28 cellular contexts compared by ENCODE assay signal in the genomic region with DNA sequence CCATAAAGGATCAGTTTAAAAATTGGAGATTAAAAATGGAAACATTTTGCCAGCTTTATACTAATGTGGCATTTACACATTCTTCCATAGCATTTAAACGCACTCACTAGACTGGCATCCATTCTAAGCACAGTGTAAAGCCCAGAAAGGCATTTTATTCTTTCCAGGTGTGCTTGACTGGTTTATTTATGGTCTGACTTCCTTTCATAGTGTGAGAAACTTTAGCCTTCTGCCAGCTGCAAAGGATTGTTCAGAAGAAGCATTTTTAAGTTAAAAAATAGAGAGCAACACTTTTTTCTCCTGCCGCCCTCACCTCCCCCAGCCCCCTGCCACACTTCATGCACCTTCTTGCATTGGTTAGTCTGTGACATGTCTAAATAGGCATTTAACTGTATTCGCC.
"Had no signal": no experiment of that assay in that cellular context is flagged by ENCODE, and none has a peak within 500 bp of the region (broad histone marks: within the 10 kb centered on the region; RNA-seq: fewer than 3 reads in every experiment).

No MANE protein-coding gene starts in this region.

- H3K4me1 ChIP-seq: pancreas, psoas muscle, right lobe of liver, sigmoid colon, suprapubic skin, testis, tibial artery, upper lobe of right lung, uterus had no signal

- DNase-seq: naive B cell; naive thymus-derived CD8-positive, alpha-beta T cell; nucleus accumbens; pancreas; psoas muscle; right cardiac atrium; right lobe of liver; sigmoid colon; small intestine; stimulated activated CD4-positive, alpha-beta T cell treated with anti-CD3 and anti-CD28 coated beads, Interleukin-15, amount 100 ng/mL, for 24 hours; stimulated activated CD4-positive, alpha-beta T cell treated with anti-CD3 and anti-CD28 coated beads, Interleukin-2, amount 100 ng/mL, for 24 hours; stimulated activated CD4-positive, alpha-beta T cell treated with anti-CD3 and anti-CD28 coated beads, Interleukin-4, amount 100 ng/mL, for 1 hour; stimulated activated CD4-positive, alpha-beta T cell treated with anti-CD3 and anti-CD28 coated beads, Interleukin-4, amount 100 ng/mL, for 4 hours; stimulated activated CD8-positive, alpha-beta memory T cell treated with anti-CD3 and anti-CD28 coated beads, Interleukin-4, amount 100 ng/mL, for 48 hours; stimulated activated naive CD4-positive, alpha-beta T cell; stimulated activated naive CD8-positive, alpha-beta T cell treated with anti-CD3 and anti-CD28 coated beads, Interleukin-15, amount 100 ng/mL, for 72 hours; stimulated activated naive CD8-positive, alpha-beta T cell treated with anti-CD3 and anti-CD28 coated beads, Interleukin-15, Interleukin-2, amounts not matched to agents 100 U/mL and 50 U/mL, for 24 hours; substantia nigra; testis; tibial artery; transverse colon; upper lobe of right lung; uterus had no signal

- H3K27me3 Mint-ChIP-seq: stimulated activated memory B cell treated with anti-CD40 and anti-IgM and Interleukin-4, amounts not matched to agents 10 μg/mL and 1 μg/mL and 100 μg/mL, for 72 hours; stimulated activated naive CD8-positive, alpha-beta T cell treated with anti-CD3 and anti-CD28 coated beads, Interleukin-15, amount 100 ng/mL, for 72 hours had no signal

- H3K9me3 ChIP-seq: neutrophil, pancreas, psoas muscle, right lobe of liver, sigmoid colon, suprapubic skin, testis, tibial artery, transverse colon, upper lobe of right lung, uterus had no signal

- H3K27me3 ChIP-seq: pancreas, right lobe of liver, sigmoid colon, testis, tibial artery, transverse colon, upper lobe of right lung had no signal

- H3K27ac ChIP-seq: neutrophil, pancreas, psoas muscle, right lobe of liver, sigmoid colon, suprapubic skin, testis, tibial artery, transverse colon, upper lobe of right lung, uterus had no signal

- H3K4me3 Mint-ChIP-seq: naive thymus-derived CD8-positive, alpha-beta T cell; natural killer cell treated with Interleukin-12 subunit alpha and Interleukin-12 subunit beta and Interleukin-15 and Interleukin-18, amount 100 ng/mL, for 72 hours; stimulated activated memory B cell treated with anti-CD40 and anti-IgM and Interleukin-4, amounts not matched to agents 10 μg/mL and 1 μg/mL and 100 μg/mL, for 72 hours; stimulated activated naive CD8-positive, alpha-beta T cell treated with anti-CD3 and anti-CD28 coated beads, Interleukin-15, amount 100 ng/mL, for 72 hours had no signal

- H3K36me3 Mint-ChIP-seq: naive B cell; naive thymus-derived CD8-positive, alpha-beta T cell; natural killer cell treated with Interleukin-12 subunit alpha and Interleukin-12 subunit beta and Interleukin-15 and Interleukin-18, amount 100 ng/mL, for 72 hours; stimulated activated memory B cell treated with anti-CD40 and anti-IgM and Interleukin-4, amounts not matched to agents 10 μg/mL and 1 μg/mL and 100 μg/mL, for 72 hours; type B pancreatic cell had no signal

- H3K4me1 Mint-ChIP-seq: naive B cell; naive thymus-derived CD8-positive, alpha-beta T cell; stimulated activated memory B cell treated with anti-CD40 and anti-IgM and Interleukin-4, amounts not matched to agents 10 μg/mL and 1 μg/mL and 100 μg/mL, for 72 hours; stimulated activated naive CD8-positive, alpha-beta T cell treated with anti-CD3 and anti-CD28 coated beads, Interleukin-15, amount 100 ng/mL, for 72 hours had no signal

- H3K36me3 ChIP-seq: neutrophil, pancreas, right lobe of liver, sigmoid colon, suprapubic skin, tibial artery, transverse colon, upper lobe of right lung, uterus had no signal

- H3K27ac Mint-ChIP-seq: naive thymus-derived CD8-positive, alpha-beta T cell; natural killer cell treated with Interleukin-12 subunit alpha and Interleukin-12 subunit beta and Interleukin-15 and Interleukin-18, amount 100 ng/mL, for 72 hours; stimulated activated memory B cell treated with anti-CD40 and anti-IgM and Interleukin-4, amounts not matched to agents 10 μg/mL and 1 μg/mL and 100 μg/mL, for 72 hours; stimulated activated naive CD8-positive, alpha-beta T cell treated with anti-CD3 and anti-CD28 coated beads, Interleukin-15, amount 100 ng/mL, for 72 hours; type B pancreatic cell had no signal

- H3K9me3 Mint-ChIP-seq: naive B cell; naive thymus-derived CD8-positive, alpha-beta T cell; natural killer cell treated with Interleukin-12 subunit alpha and Interleukin-12 subunit beta and Interleukin-15 and Interleukin-18, amount 100 ng/mL, for 72 hours; stimulated activated naive CD8-positive, alpha-beta T cell treated with anti-CD3 and anti-CD28 coated beads, Interleukin-15, amount 100 ng/mL, for 72 hours; type B pancreatic cell had no signal

- H3K4me3 ChIP-seq: pancreas, psoas muscle, right lobe of liver, sigmoid colon, suprapubic skin, testis, tibial artery, transverse colon, upper lobe of right lung, uterus had no signal

- ATAC-seq: naive thymus-derived CD8-positive, alpha-beta T cell; pancreas; psoas muscle; right cardiac atrium; right lobe of liver; stimulated activated memory B cell treated with anti-CD40 and anti-IgM and Interleukin-4, amounts not matched to agents 10 μg/mL and 1 μg/mL and 100 μg/mL, for 72 hours; stimulated activated naive CD8-positive, alpha-beta T cell treated with anti-CD3 and anti-CD28 coated beads, Interleukin-15, amount 100 ng/mL, for 72 hours; stimulated activated naive CD8-positive, alpha-beta T cell treated with anti-CD3 and anti-CD28 coated beads, Interleukin-15, Interleukin-2, amounts not matched to agents 100 U/mL and 50 U/mL, for 24 hours; upper lobe of right lung had no signal
